In the genomic region with DNA sequence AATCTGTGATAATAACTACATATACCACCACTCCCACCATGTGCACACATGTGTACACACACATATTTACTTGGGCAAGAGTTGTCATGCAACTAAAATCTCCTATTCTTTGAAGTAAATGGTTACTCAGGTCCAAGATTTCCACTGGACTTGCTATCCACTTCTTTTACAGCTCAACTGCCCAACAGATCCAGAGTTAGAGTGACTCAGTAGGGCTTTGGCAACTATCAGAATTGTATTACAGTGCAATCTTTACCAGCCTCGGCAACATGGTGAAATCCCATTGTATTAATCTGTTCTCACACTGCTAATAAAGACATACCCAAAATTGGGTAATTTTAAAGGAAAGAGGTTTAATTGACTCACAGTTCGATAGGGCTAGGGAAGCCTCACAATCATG, we compare ENCODE assay signal across 1 cellular context.
TF ChIP-seq lines count a peak whose summit lies in the region.

No MANE protein-coding gene starts in this region.

TF ChIP-seq in IMR-90, 13 proteins besides CTCF, POLR2A, EP300 and RAD21:
- TF ChIP-seq, protein P1, sequence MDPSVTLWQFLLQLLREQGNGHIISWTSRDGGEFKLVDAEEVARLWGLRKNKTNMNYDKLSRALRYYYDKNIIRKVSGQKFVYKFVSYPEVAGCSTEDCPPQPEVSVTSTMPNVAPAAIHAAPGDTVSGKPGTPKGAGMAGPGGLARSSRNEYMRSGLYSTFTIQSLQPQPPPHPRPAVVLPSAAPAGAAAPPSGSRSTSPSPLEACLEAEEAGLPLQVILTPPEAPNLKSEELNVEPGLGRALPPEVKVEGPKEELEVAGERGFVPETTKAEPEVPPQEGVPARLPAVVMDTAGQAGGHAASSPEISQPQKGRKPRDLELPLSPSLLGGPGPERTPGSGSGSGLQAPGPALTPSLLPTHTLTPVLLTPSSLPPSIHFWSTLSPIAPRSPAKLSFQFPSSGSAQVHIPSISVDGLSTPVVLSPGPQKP (IDR thresholded peaks at IDR 0.05; ENCODE audit: borderline replicate concordance, low read depth, low read length), result no peak
- TF ChIP-seq CEBPB (IDR thresholded peaks at IDR 0.05; ENCODE audit: low read depth, low read length), result 0 out of 2 replicates have a peak, but pooled peaks have one; percentile 47
TF ChIP-seq in IMR-90: peak in this region for 1.
